10 cellular contexts compared by ENCODE assay signal in genomic region chr12:15886372-15887042, GRCh38. TPM values are rescaled to one million over a fixed set of nuclear protein-coding genes. Genes with fewer than 3 reads are reported as not detected.
DNase-seq lines count a peak whose midpoint lies in the region; ATAC-seq, FAIRE-seq and TF ChIP-seq lines count a peak whose summit lies in the region.
"Had no signal": no experiment of that assay in that cellular context is flagged by ENCODE, and none has a peak within 500 bp of the region (broad histone marks: within the 10 kb centered on the region; RNA-seq: fewer than 3 reads in every experiment).

No MANE protein-coding gene starts in this region.

- ATAC-seq in GM21381 (IDR thresholded peaks at IDR 0.05; ENCODE audit: unreplicated experiment): no peak

- WGBS in trophoblast cell (ENCODE audit: extremely low coverage, insufficient coverage, insufficient read length): no CpG with 5 or more reads among the region's 7 CpGs

- H3K4me1 ChIP-seq in astrocyte (ENCODE audit: insufficient read depth, low read length) (peaks cover 25% of the 10 kb centered on the region), trophoblast cell (ENCODE audit: control insufficient read depth in 1 of 2, insufficient read depth in 2 of 2, low read length in 2 of 2) (no peaks in the 10 kb centered on the region), BE2C (peaks cover 3% of the 10 kb centered on the region; the same call in 1 of the 2 replicates)

- H3K23ac ChIP-seq in trophoblast cell (ENCODE audit: low read length): no peak overlapping the region

- TF ChIP-seq CTCF in astrocyte (IDR thresholded peaks at IDR 0.05; ENCODE audit: insufficient read depth, low read depth, low read length): no peak
- no peak for TF ChIP-seq CTCF in BE2C (IDR thresholded peaks at IDR 0.05; ENCODE audit: low read depth, low read length)
- no peak for TF ChIP-seq CTCF in WERI-Rb-1 (IDR thresholded peaks at IDR 0.05; ENCODE audit: low read depth, low read length)

- no peak overlapping the region for H3K14ac ChIP-seq in trophoblast cell (ENCODE audit: low read length)

- H3K36me3 Mint-ChIP-seq in astrocyte (ENCODE audit: low read depth, unreplicated experiment): peaks cover 7% of the 10 kb centered on the region

- H3K4me1 Mint-ChIP-seq in astrocyte (ENCODE audit: low read depth, unreplicated experiment): peaks cover 26% of the 10 kb centered on the region

- H3K4me3 Mint-ChIP-seq in astrocyte (ENCODE audit: unreplicated experiment): peak overlapping the region; percentile 70

- H3K27me3 ChIP-seq in astrocyte (ENCODE audit: insufficient read depth, low read length) (no peaks in the 10 kb centered on the region), trophoblast cell (ENCODE audit: insufficient read depth, low read length) (no peaks in the 10 kb centered on the region), BE2C (no peaks in the 10 kb centered on the region), WERI-Rb-1 (ENCODE audit: insufficient read depth, low read depth, severe bottlenecking) (no peaks in the 10 kb centered on the region)

- peak overlapping the region; percentile 72 for H3K4ac ChIP-seq in trophoblast cell (ENCODE audit: low read depth, low read length)

- H2AFZ ChIP-seq in astrocyte (ENCODE audit: low read depth, low read length) (no peak overlapping the region), trophoblast cell (ENCODE audit: insufficient read depth, low read length, poor library complexity) (no peak overlapping the region)

- H4K20me1 ChIP-seq in astrocyte (ENCODE audit: insufficient read depth, low read length): peaks cover 78% of the 10 kb centered on the region

- no peak overlapping the region for H4K91ac ChIP-seq in trophoblast cell (ENCODE audit: low read depth, low read length)

- H3K36me3 ChIP-seq in astrocyte (ENCODE audit: insufficient read depth, low read length) (peaks cover 24% of the 10 kb centered on the region), trophoblast cell (ENCODE audit: control insufficient read depth in 1 of 2, insufficient read depth in 2 of 2, low read length in 2 of 2) (peaks cover 4 to 5% of the 10 kb centered on the region in 2 experiments), BE2C (peaks cover 33% of the 10 kb centered on the region), WERI-Rb-1 (peaks cover 64% of the 10 kb centered on the region)

- no peak overlapping the region for H2BK120ac ChIP-seq in trophoblast cell (ENCODE audit: insufficient read depth, low read length, poor library complexity)

- no peak overlapping the region for H2BK5ac ChIP-seq in trophoblast cell (ENCODE audit: low read depth, low read length, poor library complexity)

- H2BK12ac ChIP-seq in trophoblast cell (ENCODE audit: low read length): no peak overlapping the region

- H3K9me3 ChIP-seq in astrocyte (ENCODE audit: insufficient read depth, low read depth, low read length) (no peaks in the 10 kb centered on the region), trophoblast cell (ENCODE audit: insufficient read depth, low read depth, low read length) (no peaks in the 10 kb centered on the region), BE2C (no peaks in the 10 kb centered on the region), WERI-Rb-1 (ENCODE audit: severe bottlenecking) (no peaks in the 10 kb centered on the region)

- H3K4me3 ChIP-seq in astrocyte (ENCODE audit: insufficient read depth, low read depth, low read length) (peak overlapping the region; percentile 4), trophoblast cell (ENCODE audit: low read depth, low read length) (no peak overlapping the region), BE2C (ENCODE audit: low read depth, low read length) (no peak overlapping the region), WERI-Rb-1 (ENCODE audit: low read depth, low read length) (no peak overlapping the region)

- H3K27ac Mint-ChIP-seq in astrocyte (ENCODE audit: unreplicated experiment): peak overlapping the region; percentile 49

- no peak overlapping the region for H2AK5ac ChIP-seq in trophoblast cell (ENCODE audit: low read length)

- no peak overlapping the region for H3K27ac ChIP-seq in astrocyte (ENCODE audit: low read depth, low read length)
- no peak overlapping the region for H3K27ac ChIP-seq in trophoblast cell (ENCODE audit: low read depth, low read length)
- H3K27ac ChIP-seq in WERI-Rb-1: no peak overlapping the region

- DNase-seq in NCI-H82 (lab: John Stamatoyannopoulos, UW) (peak; percentile 23), NCI-H82 treated with DMSO at 0.1 percent for 48 hours (lab: John Stamatoyannopoulos, UW; ENCODE audit: unreplicated experiment) (no peak), NCI-H1105 (lab: John Stamatoyannopoulos, UW) (peak; percentile 38), astrocyte (ENCODE audit: low read depth) (peak; percentile 48), trophoblast cell (no peak), BE2C (no peak), WERI-Rb-1 (no peak)
- DNase-seq: NCI-H2171 had no signal

- H3K9ac ChIP-seq in astrocyte (ENCODE audit: low read length) (no peak overlapping the region), trophoblast cell (ENCODE audit: low read length) (no peak overlapping the region)

- no peak for FAIRE-seq in astrocyte (lab: Jason Lieb, UNC)
- FAIRE-seq: bronchial epithelial cell had no signal

- H3K27me3 Mint-ChIP-seq in astrocyte (ENCODE audit: low read depth, unreplicated experiment): no peaks in the 10 kb centered on the region

- H3K79me2 ChIP-seq in astrocyte (ENCODE audit: insufficient read depth, low read length): peaks cover 90% of the 10 kb centered on the region
- peaks cover 17% of the 10 kb centered on the region for H3K79me2 ChIP-seq in trophoblast cell (ENCODE audit: control insufficient read depth, insufficient read depth, low read length, poor library complexity)

- no peak overlapping the region for H4K8ac ChIP-seq in trophoblast cell (ENCODE audit: low read depth, low read length)

- no peaks in the 10 kb centered on the region for H3K9me3 Mint-ChIP-seq in astrocyte (ENCODE audit: unreplicated experiment)

- H4K12ac ChIP-seq in trophoblast cell (ENCODE audit: low read depth, low read length): no peak overlapping the region

- peaks cover 10% of the 10 kb centered on the region for H3K79me1 ChIP-seq in trophoblast cell (ENCODE audit: low read length)

- no peak overlapping the region for H3K18ac ChIP-seq in trophoblast cell (ENCODE audit: low read length)

- H3K4me2 ChIP-seq in astrocyte (ENCODE audit: low read length) (peak overlapping the region; percentile 65), trophoblast cell (ENCODE audit: low read length) (no peak overlapping the region)

RNA-seq across cellular contexts. Expression of gene STRAP, which starts 4.3 kb away (rescaled TPM):
- total RNA-seq in astrocyte: 227 and 241 TPM in 2 replicates
- 226 and 235 TPM in 2 replicates for polyA plus RNA-seq in trophoblast cell (2013)
- polyA plus RNA-seq in BE2C (2012; ENCODE audit: insufficient read depth, insufficient read length, low read depth): 201 TPM

RNA-seq across cellular contexts. Expression of gene DERA, which starts 24.6 kb away (rescaled TPM):
- total RNA-seq in astrocyte: 30.0 and 40.1 TPM in 2 replicates
- 31.0 and 32.1 TPM in 2 replicates for polyA plus RNA-seq in trophoblast cell (2013)
- polyA plus RNA-seq in BE2C (2012; ENCODE audit: insufficient read depth, insufficient read length, low read depth): 8.5 TPM

Comparison
In these comparisons a context has a peak if more than half of its experiments do, and no peak if none do; other contexts are left out.
1. DNase-seq: peak in NCI-H82 (single experiment), NCI-H1105 (single experiment) and astrocyte (single experiment); none in NCI-H82 treated with DMSO at 0.1 percent for 48 hours (single experiment), trophoblast cell (0 of 2), BE2C (single experiment) and WERI-Rb-1 (single experiment).